ENCODE assay signal across 1 cellular context in genomic region chr2:112876971-112877361, GRCh38.
TF ChIP-seq lines count a peak whose summit lies in the region.

No MANE protein-coding gene starts in this region.

TF ChIP-seq in SK-N-SH, 30 proteins besides CTCF, POLR2A, EP300 and RAD21 (continued from another document):
- TF ChIP-seq REST (IDR thresholded peaks at IDR 0.05; ENCODE audit: low read depth, low read length) (no peak), TCF12 (IDR thresholded peaks at IDR 0.05) (no peak), MXI1 (IDR thresholded peaks at IDR 0.05; ENCODE audit: low read depth, low read length) (no peak), SMC3 (IDR thresholded peaks at IDR 0.05; ENCODE audit: low read depth, low read length) (no peak), RXRA (IDR thresholded peaks at IDR 0.05; ENCODE audit: borderline replicate concordance, low read depth) (no peak), ELF1 (IDR thresholded peaks at IDR 0.05) (no peak), GATA2 (CRISPR knock-in tag; IDR thresholded peaks at IDR 0.05) (no peak), CHD2 (IDR thresholded peaks at IDR 0.05; ENCODE audit: low read length, partially characterized antibody) (no peak), RFX5 (IDR thresholded peaks at IDR 0.05; ENCODE audit: low read length) (no peak), FOXJ3 (CRISPR knock-in tag; IDR thresholded peaks at IDR 0.05) (no peak)
- TF ChIP-seq, protein P1, sequence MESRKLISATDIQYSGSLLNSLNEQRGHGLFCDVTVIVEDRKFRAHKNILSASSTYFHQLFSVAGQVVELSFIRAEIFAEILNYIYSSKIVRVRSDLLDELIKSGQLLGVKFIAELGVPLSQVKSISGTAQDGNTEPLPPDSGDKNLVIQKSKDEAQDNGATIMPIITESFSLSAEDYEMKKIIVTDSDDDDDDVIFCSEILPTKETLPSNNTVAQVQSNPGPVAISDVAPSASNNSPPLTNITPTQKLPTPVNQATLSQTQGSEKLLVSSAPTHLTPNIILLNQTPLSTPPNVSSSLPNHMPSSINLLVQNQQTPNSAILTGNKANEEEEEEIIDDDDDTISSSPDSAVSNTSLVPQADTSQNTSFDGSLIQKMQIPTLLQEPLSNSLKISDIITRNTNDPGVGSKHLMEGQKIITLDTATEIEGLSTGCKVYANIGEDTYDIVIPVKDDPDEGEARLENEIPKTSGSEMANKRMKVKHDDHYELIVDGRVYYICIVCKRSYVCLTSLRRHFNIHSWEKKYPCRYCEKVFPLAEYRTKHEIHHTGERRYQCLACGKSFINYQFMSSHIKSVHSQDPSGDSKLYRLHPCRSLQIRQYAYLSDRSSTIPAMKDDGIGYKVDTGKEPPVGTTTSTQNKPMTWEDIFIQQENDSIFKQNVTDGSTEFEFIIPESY (IDR thresholded peaks at IDR 0.05; ENCODE audit: borderline replicate concordance, low read depth): no peak
